ENCODE assay signal across 23 cellular contexts in genomic region chr3:133633439-133633838, GRCh38. TPM values are rescaled to one million over a fixed set of nuclear protein-coding genes. Genes with fewer than 3 reads are reported as not detected.
DNase-seq lines count a peak whose midpoint lies in the region; ATAC-seq, FAIRE-seq and TF ChIP-seq lines count a peak whose summit lies in the region.
"Had no signal": no experiment of that assay in that cellular context is flagged by ENCODE, and none has a peak within 500 bp of the region (broad histone marks: within the 10 kb centered on the region; RNA-seq: fewer than 3 reads in every experiment).

No MANE protein-coding gene starts in this region.

- FAIRE-seq in H54 (lab: Jason Lieb, UNC) (peak; percentile 53), HepG2 (lab: Jason Lieb, UNC) (peak; percentile 89)
- FAIRE-seq: A204.1, GM12878 had no signal

- TF ChIP-seq EP300 in HepG2 (IDR thresholded peaks at IDR 0.05; ENCODE audit: low read depth in 2 of 2, low read length in 2 of 2), result no peak
- no peak for TF ChIP-seq EP300 in HepG2 (CRISPR knock-in tag; IDR thresholded peaks at IDR 0.05; ENCODE audit: borderline replicate concordance)

- no peaks in the 10 kb centered on the region for H3K79me2 ChIP-seq in HepG2 (ENCODE audit: insufficient read depth, low read length)

- H3K9me3 ChIP-seq in HepG2 (ENCODE audit: low read length), result no peaks in the 10 kb centered on the region
- H3K9me3 ChIP-seq in testis, result no peaks in the 10 kb centered on the region
- H3K9me3 ChIP-seq: BE2C, HAP-1 had no signal

- H3K27ac ChIP-seq in HepG2 (ENCODE audit: extremely low read length, insufficient read depth, low read length) (peak overlapping the region; percentile 67), brain microvascular endothelial cell (no peak overlapping the region), testis (no peak overlapping the region)
- H3K27ac ChIP-seq: HL-60 had no signal

- BruUV-seq in HepG2 (replicated peaks; lab: Mats Ljungman, UMichigan), result no TSS peak

- WGBS in HepG2 (ENCODE audit: low lambda C conversion rate), result 55% methylated on average over 4 of the region's 4 CpGs
- 92 to 95% methylated on average over 4 of the region's 4 CpGs for WGBS in testis, 2 donors

- H3K4me2 ChIP-seq in HepG2 (ENCODE audit: low read depth, low read length), result 0 out of 2 replicates have a peak overlapping the region, but pooled peaks have one; percentile 4

- H3K4me3 ChIP-seq in HepG2 (replicated peaks in 1 of 3; ENCODE audit: insufficient read depth in 1 of 3, low read depth in 2 of 3, low read length in 3 of 3) (no peak overlapping the region), brain microvascular endothelial cell (ENCODE audit: low read depth, low read length) (no peak overlapping the region), testis (no peak overlapping the region)
- H3K4me3 ChIP-seq: GM12878, HAP-1 had no signal

- H3K36me3 ChIP-seq in HepG2 (replicated peaks in 1 of 2; ENCODE audit: control insufficient read depth in 1 of 2, insufficient read depth in 2 of 2, low read length in 2 of 2) (peaks cover 17 to 49% of the 10 kb centered on the region in 2 experiments), brain microvascular endothelial cell (replicated peaks) (peaks cover 19% of the 10 kb centered on the region), testis (ENCODE audit: low read depth, missing control alignments) (no peaks in the 10 kb centered on the region)

- no peaks in the 10 kb centered on the region for H3K27me3 Mint-ChIP-seq in endothelial cell (ENCODE audit: unreplicated experiment)
- no peaks in the 10 kb centered on the region for H3K27me3 Mint-ChIP-seq in progenitor cell of endocrine pancreas
- H3K27me3 Mint-ChIP-seq: CD4-positive, CD25-positive, alpha-beta regulatory T cell; CD8-positive, alpha-beta memory T cell; IgD-negative memory B cell had no signal

- intact Hi-C loops in HepG2 (cut with micrococcal nuclease; ENCODE audit: unreplicated experiment) (no loop called here), testis (cut with DNase I; ENCODE audit: low total_unique reads) (no loop called here)

- TF ChIP-seq POLR2A in H54 (IDR thresholded peaks at IDR 0.05; ENCODE audit: low read depth, low read length), result no peak
- no peak for TF ChIP-seq POLR2A in HepG2 (IDR thresholded peaks at IDR 0.05; ENCODE audit: insufficient read depth in 1 of 2, low read depth in 2 of 2, low read length in 2 of 2)
- no peak for TF ChIP-seq POLR2A in testis (IDR thresholded peaks at IDR 0.05)

- H3K4me3 Mint-ChIP-seq in endothelial cell (ENCODE audit: unreplicated experiment) (peak overlapping the region; percentile 35), progenitor cell of endocrine pancreas (ENCODE audit: low read depth) (no peak overlapping the region)
- H3K4me3 Mint-ChIP-seq: CD4-positive, CD25-positive, alpha-beta regulatory T cell; CD8-positive, alpha-beta memory T cell; IgD-negative memory B cell had no signal

- H3K4me1 Mint-ChIP-seq in endothelial cell (ENCODE audit: unreplicated experiment) (peaks cover 2% of the 10 kb centered on the region), progenitor cell of endocrine pancreas (ENCODE audit: low read depth) (no peaks in the 10 kb centered on the region)

- H3K9ac ChIP-seq in HepG2 (ENCODE audit: insufficient read depth, low read depth, low read length), result no peak overlapping the region

- no peaks in the 10 kb centered on the region for H3K27me3 ChIP-seq in HepG2 (ENCODE audit: control insufficient read depth in 1 of 2, insufficient read depth in 2 of 2, low read length in 2 of 2)
- H3K27me3 ChIP-seq in brain microvascular endothelial cell (replicated peaks), result no peaks in the 10 kb centered on the region
- no peaks in the 10 kb centered on the region for H3K27me3 ChIP-seq in testis
- H3K27me3 ChIP-seq: BE2C had no signal

- no peaks in the 10 kb centered on the region for H3K9me3 Mint-ChIP-seq in endothelial cell (ENCODE audit: unreplicated experiment)
- no peaks in the 10 kb centered on the region for H3K9me3 Mint-ChIP-seq in progenitor cell of endocrine pancreas (ENCODE audit: low read depth)
- H3K9me3 Mint-ChIP-seq: CD8-positive, alpha-beta memory T cell; IgD-negative memory B cell had no signal

- in situ Hi-C loops in HepG2 (cut with HindIII; ENCODE audit: extremely low pct_ligation_motif_present, low pct_unique_long_range_greater_than_20kb), result no loop called here
- in situ Hi-C loops in brain microvascular endothelial cell (cut with HindIII; ENCODE audit: low pct_ligation_motif_present, low sequenced_read_pairs), result no loop called here

- TF ChIP-seq CTCF in endothelial cell (IDR thresholded peaks at IDR 0.05; ENCODE audit: unreplicated experiment), result no peak
- TF ChIP-seq CTCF in HepG2 (CRISPR knock-in tag; IDR thresholded peaks at IDR 0.05), result no peak
- TF ChIP-seq CTCF in progenitor cell of endocrine pancreas (IDR thresholded peaks at IDR 0.05; ENCODE audit: unreplicated experiment), result no peak
- TF ChIP-seq CTCF in brain microvascular endothelial cell (IDR thresholded peaks at IDR 0.05; ENCODE audit: low read depth, low read length, missing control alignments), result no peak
- no peak for TF ChIP-seq CTCF in testis (IDR thresholded peaks at IDR 0.05)

- POLR2A ChIA-PET in HepG2 (lab: Yijun Ruan, JAX), result no interaction called here

- peaks cover 25% of the 10 kb centered on the region for H3K36me3 Mint-ChIP-seq in endothelial cell (ENCODE audit: low read depth, unreplicated experiment)
- peaks cover 31% of the 10 kb centered on the region for H3K36me3 Mint-ChIP-seq in progenitor cell of endocrine pancreas (ENCODE audit: insufficient read depth)

- H3K4me1 ChIP-seq in HepG2 (ENCODE audit: insufficient read depth, low read length), result peaks cover 19% of the 10 kb centered on the region
- no peaks in the 10 kb centered on the region for H3K4me1 ChIP-seq in testis
- H3K4me1 ChIP-seq: BE2C, HAP-1 had no signal

- CTCF ChIA-PET in HepG2 (lab: Yijun Ruan, JAX; ENCODE audit: low intra/inter-chr PET ratio, low total read pairs), result no interaction called here

- H4K20me1 ChIP-seq in HepG2 (ENCODE audit: insufficient read depth, low read length), result no peaks in the 10 kb centered on the region

- DNase-seq in H54 (ENCODE audit: insufficient read length, low spot score), result no peak
- no peak for DNase-seq in endothelial cell (ENCODE audit: low spot score)
- peak; percentile 34 for DNase-seq in HepG2 (ENCODE audit: low spot score)
- DNase-seq in progenitor cell of endocrine pancreas (ENCODE audit: low spot score, unreplicated experiment), result no peak
- DNase-seq in brain microvascular endothelial cell, result no peak
- DNase-seq in islet precursor cell, result no peak
- DNase-seq in NCI-H1105 treated with DMSO at 0.1 percent for 48 hours (lab: John Stamatoyannopoulos, UW), result no peak
- no peak for DNase-seq in testis
- DNase-seq: ACHN; BE2C; C1 segment of cervical spinal cord; CD4-positive, CD25-positive, alpha-beta regulatory T cell; CD8-positive, alpha-beta memory T cell; COR-L47; DMS79 treated with DMSO at 0.1 percent for 48 hours; GF-D8; GOT3; KBM-7 had no signal

- H2AFZ ChIP-seq in HepG2 (ENCODE audit: low read length), result no peak overlapping the region

- peak; percentile 78 for ATAC-seq in HepG2
- ATAC-seq: GM12878 had no signal

- no peak for TF ChIP-seq RAD21 in HepG2 (CRISPR knock-in tag; IDR thresholded peaks at IDR 0.05)

- H3K27ac Mint-ChIP-seq in endothelial cell (ENCODE audit: unreplicated experiment) (no peak overlapping the region), progenitor cell of endocrine pancreas (peak overlapping the region; percentile 15)
- H3K27ac Mint-ChIP-seq: CD4-positive, CD25-positive, alpha-beta regulatory T cell had no signal

RNA-seq across cellular contexts. Expression of gene TOPBP1, which starts 28.3 kb away (rescaled TPM):
- total RNA-seq in endothelial cell (ENCODE audit: unreplicated experiment) (43.2 TPM), HepG2 (2016; rRNA removed; fragmentation: Illumina TruSeq; extraction: Trizol) (42.9 and 59.3 TPM in 2 replicates), progenitor cell of endocrine pancreas (51.8 and 56.9 TPM in 2 replicates), testis (10 to 100 TPM; 40.9 to 62.6 TPM)
- 12.5 and 13.2 TPM in 2 replicates for total RNA-seq in HepG2 (2016; cell fraction: cytosol; rRNA removed; fragmentation: Illumina TruSeq; extraction: Trizol; ENCODE audit: low read depth)
- total RNA-seq in HepG2 (2016; cell fraction: insoluble cytoplasmic fraction; rRNA removed; fragmentation: Illumina TruSeq; extraction: Trizol), result 41.9 and 62.6 TPM in 2 replicates
- total RNA-seq in HepG2 (2016; cell fraction: membrane; rRNA removed; fragmentation: Illumina TruSeq; extraction: Trizol), result 30.0 and 35.4 TPM in 2 replicates
- total RNA-seq in HepG2 (2016; cell fraction: nucleus; rRNA removed; fragmentation: Illumina TruSeq; extraction: Trizol), result 56.6 and 67.4 TPM in 2 replicates
- polyA plus RNA-seq in HepG2 (2011; rRNA removed) (15.5 and 24.3 TPM in 2 replicates), testis (ENCODE audit: insufficient read depth, low read depth, low replicate concordance) (51.7 TPM)
- 8.5 and 8.6 TPM in 2 replicates for polyA plus RNA-seq in HepG2 (2011; cell fraction: cytosol; rRNA removed)
- 41.0 and 46.8 TPM in 2 replicates for polyA plus RNA-seq in HepG2 (2011; cell fraction: nucleus; rRNA removed)
- 12.5 and 16.7 TPM in 2 replicates for polyA plus RNA-seq in HepG2 (2012)
- 3.0 and 3.5 TPM in 2 replicates for polyA plus RNA-seq in HepG2 (2016; cell fraction: cytosol; fragmentation: Illumina TruSeq; extraction: Trizol; ENCODE audit: low read depth)
- 36.7 and 42.1 TPM in 2 replicates for polyA plus RNA-seq in HepG2 (2016; cell fraction: insoluble cytoplasmic fraction; fragmentation: Illumina TruSeq; extraction: Trizol; ENCODE audit: low read depth)
- polyA plus RNA-seq in HepG2 (2016; cell fraction: membrane; fragmentation: Illumina TruSeq; extraction: Trizol; ENCODE audit: low read depth), result 12.7 and 14.9 TPM in 2 replicates
- 65.4 and 74.6 TPM in 2 replicates for polyA plus RNA-seq in HepG2 (2016; cell fraction: nucleus; fragmentation: Illumina TruSeq; extraction: Trizol; ENCODE audit: insufficient read depth, low read depth)
- 16.5 and 72.6 TPM in 2 replicates for polyA minus RNA-seq in HepG2 (2011; rRNA and poly(A)+ RNA removed; ENCODE audit: low replicate concordance)
- 8.1 and 9.6 TPM in 2 replicates for polyA minus RNA-seq in HepG2 (2011; cell fraction: cytosol; rRNA and poly(A)+ RNA removed)
- 58.9 and 72.9 TPM in 2 replicates for polyA minus RNA-seq in HepG2 (2011; cell fraction: nucleus; rRNA and poly(A)+ RNA removed)

RNA-seq across cellular contexts. Expression of gene CDV3, which starts 60.0 kb away (rescaled TPM):
- total RNA-seq in endothelial cell (ENCODE audit: unreplicated experiment) (144 TPM), HepG2 (2016; rRNA removed; fragmentation: Illumina TruSeq; extraction: Trizol) (145 and 190 TPM in 2 replicates), progenitor cell of endocrine pancreas (175 and 177 TPM in 2 replicates), testis (100 to 1,000 TPM; 104 to 135 TPM)
- total RNA-seq in HepG2 (2016; cell fraction: cytosol; rRNA removed; fragmentation: Illumina TruSeq; extraction: Trizol; ENCODE audit: low read depth), result 29.7 and 31.6 TPM in 2 replicates
- 140 and 167 TPM in 2 replicates for total RNA-seq in HepG2 (2016; cell fraction: insoluble cytoplasmic fraction; rRNA removed; fragmentation: Illumina TruSeq; extraction: Trizol)
- 96.9 and 108 TPM in 2 replicates for total RNA-seq in HepG2 (2016; cell fraction: membrane; rRNA removed; fragmentation: Illumina TruSeq; extraction: Trizol)
- total RNA-seq in HepG2 (2016; cell fraction: nucleus; rRNA removed; fragmentation: Illumina TruSeq; extraction: Trizol), result 70.3 and 72.0 TPM in 2 replicates
- polyA plus RNA-seq in HepG2 (2011; rRNA removed) (44.9 and 46.6 TPM in 2 replicates), testis (ENCODE audit: insufficient read depth, low read depth, low replicate concordance) (179 TPM)
- 20.0 and 35.2 TPM in 2 replicates for polyA plus RNA-seq in HepG2 (2011; cell fraction: cytosol; rRNA removed)
- 11.8 and 17.9 TPM in 2 replicates for polyA plus RNA-seq in HepG2 (2011; cell fraction: nucleus; rRNA removed)
- polyA plus RNA-seq in HepG2 (2012), result 98.7 and 98.9 TPM in 2 replicates
- polyA plus RNA-seq in HepG2 (2016; cell fraction: cytosol; fragmentation: Illumina TruSeq; extraction: Trizol; ENCODE audit: low read depth), result 29.7 and 32.6 TPM in 2 replicates
- polyA plus RNA-seq in HepG2 (2016; cell fraction: insoluble cytoplasmic fraction; fragmentation: Illumina TruSeq; extraction: Trizol; ENCODE audit: low read depth), result 154 TPM in 2 replicates
- polyA plus RNA-seq in HepG2 (2016; cell fraction: membrane; fragmentation: Illumina TruSeq; extraction: Trizol; ENCODE audit: low read depth), result 62.3 and 67.4 TPM in 2 replicates
- polyA plus RNA-seq in HepG2 (2016; cell fraction: nucleus; fragmentation: Illumina TruSeq; extraction: Trizol; ENCODE audit: insufficient read depth, low read depth), result 72.4 and 78.4 TPM in 2 replicates
- 25.2 and 41.8 TPM in 2 replicates for polyA minus RNA-seq in HepG2 (2011; rRNA and poly(A)+ RNA removed; ENCODE audit: low replicate concordance)
- polyA minus RNA-seq in HepG2 (2011; cell fraction: cytosol; rRNA and poly(A)+ RNA removed), result 46.6 and 59.2 TPM in 2 replicates
- 35.8 and 50.4 TPM in 2 replicates for polyA minus RNA-seq in HepG2 (2011; cell fraction: nucleus; rRNA and poly(A)+ RNA removed)
